1 cellular context compared by ENCODE assay signal in the genomic region with DNA sequence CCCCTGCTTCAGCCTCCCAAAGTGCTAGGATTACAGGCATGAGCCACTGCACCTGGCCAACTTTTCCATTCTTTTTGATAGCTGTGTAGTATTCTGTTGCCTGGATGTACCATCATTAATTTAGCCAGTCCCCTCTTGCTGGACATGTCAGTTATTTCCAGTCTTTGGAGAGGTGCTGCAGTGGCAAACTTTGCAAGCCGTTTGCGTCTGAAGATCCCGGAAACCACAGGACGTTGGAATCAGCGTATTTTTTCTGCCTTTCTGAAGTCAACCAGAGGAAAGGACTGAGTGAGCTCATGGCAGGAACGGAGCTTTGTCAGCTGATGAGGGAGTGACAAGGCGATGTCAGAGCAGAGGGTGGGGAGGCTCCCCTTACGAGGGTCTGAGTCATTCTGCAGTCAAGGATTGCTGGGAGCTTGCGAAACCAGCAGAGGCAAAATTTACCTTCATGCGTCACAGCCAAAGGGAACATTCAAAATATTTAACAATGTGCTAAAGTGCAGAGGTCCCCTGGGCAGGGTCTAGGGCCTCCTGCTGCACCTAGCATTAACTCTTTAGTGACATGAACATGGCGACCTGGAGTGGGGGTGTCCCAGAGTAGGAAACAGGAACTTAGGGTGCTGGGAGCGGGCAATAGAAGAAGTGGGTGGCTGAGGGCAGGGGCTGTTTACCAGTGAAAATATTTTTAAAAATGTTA.
TF ChIP-seq lines count a peak whose summit lies in the region.

No MANE protein-coding gene starts in this region.

TF ChIP-seq in HepG2, 621 proteins besides CTCF, POLR2A, EP300 and RAD21 (continued from another document and continues in another):
- TF ChIP-seq, protein P1, sequence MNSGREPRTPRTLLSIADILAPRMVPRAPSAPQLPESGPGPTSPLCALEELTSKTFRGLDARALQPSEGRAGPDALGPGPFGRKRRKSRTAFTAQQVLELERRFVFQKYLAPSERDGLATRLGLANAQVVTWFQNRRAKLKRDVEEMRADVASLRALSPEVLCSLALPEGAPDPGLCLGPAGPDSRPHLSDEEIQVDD (CRISPR knock-in tag; IDR thresholded peaks at IDR 0.05; ENCODE audit: borderline replicate concordance): no peak
- TF ChIP-seq, protein P2, sequence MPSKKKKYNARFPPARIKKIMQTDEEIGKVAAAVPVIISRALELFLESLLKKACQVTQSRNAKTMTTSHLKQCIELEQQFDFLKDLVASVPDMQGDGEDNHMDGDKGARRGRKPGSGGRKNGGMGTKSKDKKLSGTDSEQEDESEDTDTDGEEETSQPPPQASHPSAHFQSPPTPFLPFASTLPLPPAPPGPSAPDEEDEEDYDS (CRISPR knock-in tag; IDR thresholded peaks at IDR 0.05): peak; percentile 43; the same call in 1 of the 2 replicates
- peak; percentile 100 for TF ChIP-seq MZF1 (CRISPR knock-in tag; IDR thresholded peaks at IDR 0.05; ENCODE audit: borderline replicate concordance)
- no peak for TF ChIP-seq ZC3H4 (CRISPR knock-in tag; IDR thresholded peaks at IDR 0.05; ENCODE audit: borderline replicate concordance)
- TF ChIP-seq ZNF431 (CRISPR knock-in tag; IDR thresholded peaks at IDR 0.05; ENCODE audit: borderline replicate concordance, low read depth): peak; percentile 23; the same call in 1 of the 2 replicates
- no peak for TF ChIP-seq ZNF878 (CRISPR knock-in tag; IDR thresholded peaks at IDR 0.05)
- TF ChIP-seq CHD2 (IDR thresholded peaks at IDR 0.05; ENCODE audit: low read depth, low read length): no peak
- TF ChIP-seq MAFF (IDR thresholded peaks at IDR 0.05; ENCODE audit: low read depth, low read length): peak; percentile 62
- TF ChIP-seq REXO4 (CRISPR knock-in tag; IDR thresholded peaks at IDR 0.05; ENCODE audit: borderline replicate concordance): no peak
- no peak for TF ChIP-seq SNRNP70 (IDR thresholded peaks at IDR 0.05; ENCODE audit: low read depth, low read length)
- TF ChIP-seq MEIS2 (CRISPR knock-in tag; IDR thresholded peaks at IDR 0.05): peak; percentile 96; the same call in 1 of the 2 replicates
- no peak for TF ChIP-seq ZNF30 (CRISPR knock-in tag; IDR thresholded peaks at IDR 0.05)
- TF ChIP-seq RFX5 (IDR thresholded peaks at IDR 0.05; ENCODE audit: low read depth, low read length): peak; percentile 55; the same call in 1 of the 2 replicates
- TF ChIP-seq, protein P3, sequence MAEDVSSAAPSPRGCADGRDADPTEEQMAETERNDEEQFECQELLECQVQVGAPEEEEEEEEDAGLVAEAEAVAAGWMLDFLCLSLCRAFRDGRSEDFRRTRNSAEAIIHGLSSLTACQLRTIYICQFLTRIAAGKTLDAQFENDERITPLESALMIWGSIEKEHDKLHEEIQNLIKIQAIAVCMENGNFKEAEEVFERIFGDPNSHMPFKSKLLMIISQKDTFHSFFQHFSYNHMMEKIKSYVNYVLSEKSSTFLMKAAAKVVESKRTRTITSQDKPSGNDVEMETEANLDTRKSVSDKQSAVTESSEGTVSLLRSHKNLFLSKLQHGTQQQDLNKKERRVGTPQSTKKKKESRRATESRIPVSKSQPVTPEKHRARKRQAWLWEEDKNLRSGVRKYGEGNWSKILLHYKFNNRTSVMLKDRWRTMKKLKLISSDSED (CRISPR knock-in tag; IDR thresholded peaks at IDR 0.05): no peak
- TF ChIP-seq CAMTA2 (CRISPR knock-in tag; IDR thresholded peaks at IDR 0.05; ENCODE audit: borderline replicate concordance): no peak
- TF ChIP-seq SETDB1 (CRISPR knock-in tag; IDR thresholded peaks at IDR 0.05; ENCODE audit: borderline replicate concordance): no peak
- peak; percentile 100 for TF ChIP-seq FOSL2 (CRISPR knock-in tag; IDR thresholded peaks at IDR 0.05)
- no peak for TF ChIP-seq RNF2 (conservative IDR thresholded peaks at IDR 0.05; ENCODE audit: low read depth)
- TF ChIP-seq ZNF446 (CRISPR knock-in tag; IDR thresholded peaks at IDR 0.05): no peak
- TF ChIP-seq ZNF567 (CRISPR knock-in tag; IDR thresholded peaks at IDR 0.05; ENCODE audit: borderline replicate concordance): no peak
- TF ChIP-seq, protein P4, sequence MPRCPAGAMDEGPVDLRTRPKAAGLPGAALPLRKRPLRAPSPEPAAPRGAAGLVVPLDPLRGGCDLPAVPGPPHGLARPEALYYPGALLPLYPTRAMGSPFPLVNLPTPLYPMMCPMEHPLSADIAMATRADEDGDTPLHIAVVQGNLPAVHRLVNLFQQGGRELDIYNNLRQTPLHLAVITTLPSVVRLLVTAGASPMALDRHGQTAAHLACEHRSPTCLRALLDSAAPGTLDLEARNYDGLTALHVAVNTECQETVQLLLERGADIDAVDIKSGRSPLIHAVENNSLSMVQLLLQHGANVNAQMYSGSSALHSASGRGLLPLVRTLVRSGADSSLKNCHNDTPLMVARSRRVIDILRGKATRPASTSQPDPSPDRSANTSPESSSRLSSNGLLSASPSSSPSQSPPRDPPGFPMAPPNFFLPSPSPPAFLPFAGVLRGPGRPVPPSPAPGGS (CRISPR knock-in tag; IDR thresholded peaks at IDR 0.05): no peak
- no peak for TF ChIP-seq ZNF550 (CRISPR knock-in tag; IDR thresholded peaks at IDR 0.05; ENCODE audit: borderline replicate concordance)
- TF ChIP-seq MED1 (CRISPR knock-in tag; IDR thresholded peaks at IDR 0.05): peak; percentile 94
- TF ChIP-seq, protein P5, sequence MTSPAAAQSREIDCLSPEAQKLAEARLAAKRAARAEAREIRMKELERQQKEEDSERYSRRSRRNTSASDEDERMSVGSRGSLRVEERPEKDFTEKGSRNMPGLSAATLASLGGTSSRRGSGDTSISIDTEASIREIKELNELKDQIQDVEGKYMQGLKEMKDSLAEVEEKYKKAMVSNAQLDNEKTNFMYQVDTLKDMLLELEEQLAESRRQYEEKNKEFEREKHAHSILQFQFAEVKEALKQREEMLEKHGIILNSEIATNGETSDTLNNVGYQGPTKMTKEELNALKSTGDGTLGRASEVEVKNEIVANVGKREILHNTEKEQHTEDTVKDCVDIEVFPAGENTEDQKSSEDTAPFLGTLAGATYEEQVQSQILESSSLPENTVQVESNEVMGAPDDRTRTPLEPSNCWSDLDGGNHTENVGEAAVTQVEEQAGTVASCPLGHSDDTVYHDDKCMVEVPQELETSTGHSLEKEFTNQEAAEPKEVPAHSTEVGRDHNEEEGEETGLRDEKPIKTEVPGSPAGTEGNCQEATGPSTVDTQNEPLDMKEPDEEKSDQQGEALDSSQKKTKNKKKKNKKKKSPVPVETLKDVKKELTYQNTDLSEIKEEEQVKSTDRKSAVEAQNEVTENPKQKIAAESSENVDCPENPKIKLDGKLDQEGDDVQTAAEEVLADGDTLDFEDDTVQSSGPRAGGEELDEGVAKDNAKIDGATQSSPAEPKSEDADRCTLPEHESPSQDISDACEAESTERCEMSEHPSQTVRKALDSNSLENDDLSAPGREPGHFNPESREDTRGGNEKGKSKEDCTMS (CRISPR knock-in tag; conservative IDR thresholded peaks at IDR 0.05): no peak
- TF ChIP-seq SIX4 (CRISPR knock-in tag; IDR thresholded peaks at IDR 0.05): peak; percentile 61; the same call in 1 of the 2 replicates
- TF ChIP-seq POGZ (CRISPR knock-in tag; IDR thresholded peaks at IDR 0.05): peak; percentile 72
- TF ChIP-seq TARDBP (CRISPR knock-in tag; IDR thresholded peaks at IDR 0.05): peak; percentile 87; the same call in 1 of the 2 replicates
- TF ChIP-seq ZBTB3 (CRISPR knock-in tag; IDR thresholded peaks at IDR 0.05; ENCODE audit: borderline replicate concordance, low read depth): no peak
- TF ChIP-seq ZNF619 (CRISPR knock-in tag; IDR thresholded peaks at IDR 0.05): no peak
- no peak for TF ChIP-seq SUZ12 (IDR thresholded peaks at IDR 0.05; ENCODE audit: low read depth, low read length)
- TF ChIP-seq, protein P6, sequence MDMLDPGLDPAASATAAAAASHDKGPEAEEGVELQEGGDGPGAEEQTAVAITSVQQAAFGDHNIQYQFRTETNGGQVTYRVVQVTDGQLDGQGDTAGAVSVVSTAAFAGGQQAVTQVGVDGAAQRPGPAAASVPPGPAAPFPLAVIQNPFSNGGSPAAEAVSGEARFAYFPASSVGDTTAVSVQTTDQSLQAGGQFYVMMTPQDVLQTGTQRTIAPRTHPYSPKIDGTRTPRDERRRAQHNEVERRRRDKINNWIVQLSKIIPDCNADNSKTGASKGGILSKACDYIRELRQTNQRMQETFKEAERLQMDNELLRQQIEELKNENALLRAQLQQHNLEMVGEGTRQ (IDR thresholded peaks at IDR 0.05; ENCODE audit: low read depth, low read length): peak; percentile 53; the same call in 1 of the 2 replicates
- TF ChIP-seq, protein P6 (CRISPR knock-in tag; IDR thresholded peaks at IDR 0.05; ENCODE audit: borderline replicate concordance): peak; percentile 60; the same call in 1 of the 2 replicates
- TF ChIP-seq KDM3A (CRISPR knock-in tag; IDR thresholded peaks at IDR 0.05; ENCODE audit: low read depth): peak; percentile 85; the same call in 1 of the 2 replicates
- TF ChIP-seq ISX (CRISPR knock-in tag; conservative IDR thresholded peaks at IDR 0.05): no peak
- no peak for TF ChIP-seq NFYB (CRISPR knock-in tag; IDR thresholded peaks at IDR 0.05)
- no peak for TF ChIP-seq KDM5A (IDR thresholded peaks at IDR 0.05; ENCODE audit: borderline replicate concordance, low read length)
- TF ChIP-seq, protein P7, sequence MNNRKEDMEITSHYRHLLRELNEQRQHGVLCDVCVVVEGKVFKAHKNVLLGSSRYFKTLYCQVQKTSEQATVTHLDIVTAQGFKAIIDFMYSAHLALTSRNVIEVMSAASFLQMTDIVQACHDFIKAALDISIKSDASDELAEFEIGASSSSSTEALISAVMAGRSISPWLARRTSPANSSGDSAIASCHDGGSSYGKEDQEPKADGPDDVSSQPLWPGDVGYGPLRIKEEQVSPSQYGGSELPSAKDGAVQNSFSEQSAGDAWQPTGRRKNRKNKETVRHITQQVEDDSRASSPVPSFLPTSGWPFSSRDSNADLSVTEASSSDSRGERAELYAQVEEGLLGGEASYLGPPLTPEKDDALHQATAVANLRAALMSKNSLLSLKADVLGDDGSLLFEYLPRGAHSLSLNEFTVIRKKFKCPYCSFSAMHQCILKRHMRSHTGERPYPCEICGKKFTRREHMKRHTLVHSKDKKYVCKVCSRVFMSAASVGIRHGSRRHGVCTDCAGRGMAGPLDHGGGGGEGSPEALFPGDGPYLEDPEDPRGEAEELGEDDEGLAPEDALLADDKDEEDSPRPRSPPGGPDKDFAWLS (CRISPR knock-in tag; IDR thresholded peaks at IDR 0.05; ENCODE audit: borderline replicate concordance): no peak
- no peak for TF ChIP-seq ZSCAN21 (CRISPR knock-in tag; IDR thresholded peaks at IDR 0.05; ENCODE audit: borderline replicate concordance)
- TF ChIP-seq ATRX (CRISPR knock-in tag; IDR thresholded peaks at IDR 0.05; ENCODE audit: borderline replicate concordance): no peak
- TF ChIP-seq CBX5 (CRISPR knock-in tag; IDR thresholded peaks at IDR 0.05; ENCODE audit: borderline replicate concordance): peak; percentile 92; the same call in 1 of the 2 replicates
- no peak for TF ChIP-seq ZNF713 (CRISPR knock-in tag; IDR thresholded peaks at IDR 0.05)
- peak; percentile 61; the same call in 1 of the 2 replicates for TF ChIP-seq GFI1 (CRISPR knock-in tag; IDR thresholded peaks at IDR 0.05; ENCODE audit: borderline replicate concordance)
- 0 out of 2 replicates have a peak, but pooled peaks have one; percentile 44 for TF ChIP-seq HHEX (CRISPR knock-in tag; IDR thresholded peaks at IDR 0.05)
- TF ChIP-seq ZNF674 (CRISPR knock-in tag; IDR thresholded peaks at IDR 0.05; ENCODE audit: low read depth): no peak
- no peak for TF ChIP-seq SRSF4 (IDR thresholded peaks at IDR 0.05; ENCODE audit: low read depth, low read length, poor library complexity, severe bottlenecking)
- TF ChIP-seq ZNF746 (CRISPR knock-in tag; IDR thresholded peaks at IDR 0.05): peak; percentile 68; the same call in 1 of the 2 replicates
- TF ChIP-seq TBX3 (IDR thresholded peaks at IDR 0.05; ENCODE audit: borderline replicate concordance): peak; percentile 69; the same call in 1 of the 2 replicates
- TF ChIP-seq PHF5A (CRISPR knock-in tag; IDR thresholded peaks at IDR 0.05; ENCODE audit: low read depth, unreplicated experiment): no peak
- peak; percentile 89; the same call in 1 of the 2 replicates for TF ChIP-seq SOX5 (CRISPR knock-in tag; IDR thresholded peaks at IDR 0.05; ENCODE audit: borderline replicate concordance)
